1 cellular context compared by ENCODE assay signal in the genomic region with DNA sequence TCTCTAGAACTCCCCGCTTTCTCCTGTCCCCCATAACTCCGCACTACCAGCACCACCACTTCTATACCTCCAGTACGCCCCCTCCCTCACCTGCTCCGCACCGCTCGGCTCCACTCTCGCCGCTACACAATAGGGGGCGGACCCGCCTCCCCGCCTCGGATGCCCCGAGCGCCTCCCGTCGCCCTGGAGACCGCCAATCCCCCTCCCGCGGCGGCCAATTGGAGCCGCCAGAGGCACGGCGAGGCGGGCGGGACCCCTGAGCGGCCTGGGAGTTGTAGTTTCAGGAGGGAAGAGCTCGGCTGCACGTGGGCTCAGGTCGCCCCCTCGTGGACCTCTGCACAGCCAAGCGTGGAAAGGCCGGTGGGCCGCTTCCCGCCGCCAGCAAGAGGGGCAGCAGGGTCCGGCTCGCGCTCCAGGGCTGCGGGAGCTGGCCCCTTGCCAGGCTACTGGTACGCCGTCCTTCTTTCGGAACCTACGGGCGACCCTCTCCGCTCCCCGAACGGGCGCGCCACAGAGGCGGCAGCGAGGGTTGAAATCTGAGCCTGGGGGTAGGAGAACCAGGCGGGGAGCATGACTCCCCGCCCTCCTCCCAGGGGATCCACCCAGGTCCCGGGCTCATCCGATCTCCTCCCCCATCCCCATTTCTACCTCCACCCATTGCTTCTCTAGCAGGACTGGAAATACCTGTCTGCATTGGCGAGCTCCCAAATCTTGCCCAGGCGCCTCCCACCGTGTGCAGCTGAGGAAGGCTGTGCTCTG.
TF ChIP-seq lines count a peak whose summit lies in the region.

Gene IGSF9 (minus strand): TSS at position 131 of the 759 bp plus-strand sequence. CDS start 2,159 bp downstream, outside the sequence.

TF ChIP-seq in HepG2, 621 proteins besides CTCF, POLR2A, EP300 and RAD21 (continues in another document):
- TF ChIP-seq HCFC1 (IDR thresholded peaks at IDR 0.05; ENCODE audit: low read depth, low read length) (peak; percentile 61), DNMT3B (CRISPR knock-in tag; conservative IDR thresholded peaks at IDR 0.05) (no peak), NCOA5 (CRISPR knock-in tag; IDR thresholded peaks at IDR 0.05) (no peak), ELF1 (CRISPR knock-in tag; IDR thresholded peaks at IDR 0.05) (no peak), FOXC1 (CRISPR knock-in tag; IDR thresholded peaks at IDR 0.05; ENCODE audit: borderline replicate concordance) (no peak), ISL2 (CRISPR knock-in tag; IDR thresholded peaks at IDR 0.05) (no peak), ZNF569 (CRISPR knock-in tag; IDR thresholded peaks at IDR 0.05; ENCODE audit: borderline replicate concordance) (no peak), ZNF737 (CRISPR knock-in tag; IDR thresholded peaks at IDR 0.05; ENCODE audit: borderline replicate concordance) (no peak), TAF1 (CRISPR knock-in tag; IDR thresholded peaks at IDR 0.05) (no peak), ARNT2 (CRISPR knock-in tag; IDR thresholded peaks at IDR 0.05; ENCODE audit: low read depth) (0 out of 2 replicates have a peak, but pooled peaks have one; percentile 28), ZNF563 (CRISPR knock-in tag; IDR thresholded peaks at IDR 0.05) (0 out of 2 replicates have a peak, but pooled peaks have one; percentile 26), ARID4A (CRISPR knock-in tag; IDR thresholded peaks at IDR 0.05; ENCODE audit: borderline replicate concordance) (no peak), ZFAT (CRISPR knock-in tag; conservative IDR thresholded peaks at IDR 0.05) (no peak), DNMT1 (CRISPR knock-in tag; IDR thresholded peaks at IDR 0.05) (no peak), SNRNP70 (IDR thresholded peaks at IDR 0.05; ENCODE audit: low read depth, low read length) (no peak), TMF1 (CRISPR knock-in tag; IDR thresholded peaks at IDR 0.05; ENCODE audit: low read depth) (no peak), MED13 (CRISPR knock-in tag; IDR thresholded peaks at IDR 0.05) (no peak), ZNF784 (CRISPR knock-in tag; IDR thresholded peaks at IDR 0.05; ENCODE audit: borderline replicate concordance) (no peak), GLI4 (CRISPR knock-in tag; IDR thresholded peaks at IDR 0.05; ENCODE audit: borderline replicate concordance) (no peak), FOXM1 (CRISPR knock-in tag; IDR thresholded peaks at IDR 0.05) (no peak), ZNF790 (CRISPR knock-in tag; IDR thresholded peaks at IDR 0.05; ENCODE audit: borderline replicate concordance) (no peak), MYC (CRISPR knock-in tag; IDR thresholded peaks at IDR 0.05; ENCODE audit: borderline replicate concordance) (peak; percentile 62; the same call in 1 of the 2 replicates), ZFX (CRISPR knock-in tag; IDR thresholded peaks at IDR 0.05; ENCODE audit: low read depth) (peak; percentile 28; the same call in 1 of the 2 replicates), ZBTB21 (CRISPR knock-in tag; IDR thresholded peaks at IDR 0.05) (no peak), ZNF362 (CRISPR knock-in tag; IDR thresholded peaks at IDR 0.05; ENCODE audit: borderline replicate concordance) (no peak), KDM2A (CRISPR knock-in tag; IDR thresholded peaks at IDR 0.05; ENCODE audit: borderline replicate concordance, low read depth) (no peak), ZNF260 (CRISPR knock-in tag; IDR thresholded peaks at IDR 0.05; ENCODE audit: borderline replicate concordance, low read depth) (no peak), THAP11 (CRISPR knock-in tag; IDR thresholded peaks at IDR 0.05) (peak; percentile 98), ZNF574 (CRISPR knock-in tag; IDR thresholded peaks at IDR 0.05) (peak; percentile 46; the same call in 1 of the 2 replicates), ZNF879 (CRISPR knock-in tag; IDR thresholded peaks at IDR 0.05) (no peak), NR2F6 (IDR thresholded peaks at IDR 0.05) (no peak), NR2F6 (CRISPR knock-in tag; IDR thresholded peaks at IDR 0.05) (no peak), CBFB (CRISPR knock-in tag; IDR thresholded peaks at IDR 0.05) (no peak), SOX5 (CRISPR knock-in tag; IDR thresholded peaks at IDR 0.05; ENCODE audit: borderline replicate concordance) (no peak), PHF5A (CRISPR knock-in tag; IDR thresholded peaks at IDR 0.05; ENCODE audit: low read depth, unreplicated experiment) (no peak), PCBP1 (IDR thresholded peaks at IDR 0.05; ENCODE audit: borderline replicate concordance, low read depth, low read length) (no peak), FOXJ3 (CRISPR knock-in tag; IDR thresholded peaks at IDR 0.05; ENCODE audit: borderline replicate concordance) (no peak), ARID2 (CRISPR knock-in tag; IDR thresholded peaks at IDR 0.05; ENCODE audit: borderline replicate concordance) (no peak), FOXK1 (CRISPR knock-in tag; IDR thresholded peaks at IDR 0.05; ENCODE audit: borderline replicate concordance, low read depth) (no peak), MATR3 (CRISPR knock-in tag; IDR thresholded peaks at IDR 0.05) (no peak), ZEB1 (IDR thresholded peaks at IDR 0.05; ENCODE audit: insufficient replicate concordance, low read depth) (no peak), SP140L (CRISPR knock-in tag; IDR thresholded peaks at IDR 0.05; ENCODE audit: borderline replicate concordance) (no peak), ZNF143 (CRISPR knock-in tag; IDR thresholded peaks at IDR 0.05) (peak; percentile 92), KLF9 (CRISPR knock-in tag; IDR thresholded peaks at IDR 0.05; ENCODE audit: low read depth) (no peak), ZNF367 (CRISPR knock-in tag; IDR thresholded peaks at IDR 0.05; ENCODE audit: borderline replicate concordance) (no peak), ZNF710 (CRISPR knock-in tag; IDR thresholded peaks at IDR 0.05; ENCODE audit: borderline replicate concordance) (no peak), RFXANK (CRISPR knock-in tag; IDR thresholded peaks at IDR 0.05) (no peak), TBX3 (IDR thresholded peaks at IDR 0.05; ENCODE audit: borderline replicate concordance) (no peak), HES4 (CRISPR knock-in tag; IDR thresholded peaks at IDR 0.05; ENCODE audit: borderline replicate concordance) (no peak), ZNF124 (CRISPR knock-in tag; IDR thresholded peaks at IDR 0.05) (no peak)
- TF ChIP-seq, protein P1, sequence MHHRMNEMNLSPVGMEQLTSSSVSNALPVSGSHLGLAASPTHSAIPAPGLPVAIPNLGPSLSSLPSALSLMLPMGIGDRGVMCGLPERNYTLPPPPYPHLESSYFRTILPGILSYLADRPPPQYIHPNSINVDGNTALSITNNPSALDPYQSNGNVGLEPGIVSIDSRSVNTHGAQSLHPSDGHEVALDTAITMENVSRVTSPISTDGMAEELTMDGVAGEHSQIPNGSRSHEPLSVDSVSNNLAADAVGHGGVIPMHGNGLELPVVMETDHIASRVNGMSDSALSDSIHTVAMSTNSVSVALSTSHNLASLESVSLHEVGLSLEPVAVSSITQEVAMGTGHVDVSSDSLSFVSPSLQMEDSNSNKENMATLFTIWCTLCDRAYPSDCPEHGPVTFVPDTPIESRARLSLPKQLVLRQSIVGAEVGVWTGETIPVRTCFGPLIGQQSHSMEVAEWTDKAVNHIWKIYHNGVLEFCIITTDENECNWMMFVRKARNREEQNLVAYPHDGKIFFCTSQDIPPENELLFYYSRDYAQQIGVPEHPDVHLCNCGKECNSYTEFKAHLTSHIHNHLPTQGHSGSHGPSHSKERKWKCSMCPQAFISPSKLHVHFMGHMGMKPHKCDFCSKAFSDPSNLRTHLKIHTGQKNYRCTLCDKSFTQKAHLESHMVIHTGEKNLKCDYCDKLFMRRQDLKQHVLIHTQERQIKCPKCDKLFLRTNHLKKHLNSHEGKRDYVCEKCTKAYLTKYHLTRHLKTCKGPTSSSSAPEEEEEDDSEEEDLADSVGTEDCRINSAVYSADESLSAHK (CRISPR knock-in tag; IDR thresholded peaks at IDR 0.05; ENCODE audit: borderline replicate concordance): no peak
- TF ChIP-seq, protein P2, sequence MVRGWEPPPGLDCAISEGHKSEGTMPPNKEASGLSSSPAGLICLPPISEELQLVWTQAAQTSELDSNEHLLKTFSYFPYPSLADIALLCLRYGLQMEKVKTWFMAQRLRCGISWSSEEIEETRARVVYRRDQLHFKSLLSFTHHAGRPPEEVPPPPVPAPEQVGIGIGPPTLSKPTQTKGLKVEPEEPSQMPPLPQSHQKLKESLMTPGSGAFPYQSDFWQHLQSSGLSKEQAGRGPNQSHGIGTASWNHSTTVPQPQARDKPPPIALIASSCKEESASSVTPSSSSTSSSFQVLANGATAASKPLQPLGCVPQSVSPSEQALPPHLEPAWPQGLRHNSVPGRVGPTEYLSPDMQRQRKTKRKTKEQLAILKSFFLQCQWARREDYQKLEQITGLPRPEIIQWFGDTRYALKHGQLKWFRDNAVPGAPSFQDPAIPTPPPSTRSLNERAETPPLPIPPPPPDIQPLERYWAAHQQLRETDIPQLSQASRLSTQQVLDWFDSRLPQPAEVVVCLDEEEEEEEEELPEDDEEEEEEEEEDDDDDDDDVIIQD (CRISPR knock-in tag; IDR thresholded peaks at IDR 0.05; ENCODE audit: low read depth): no peak
- TF ChIP-seq, protein P3, sequence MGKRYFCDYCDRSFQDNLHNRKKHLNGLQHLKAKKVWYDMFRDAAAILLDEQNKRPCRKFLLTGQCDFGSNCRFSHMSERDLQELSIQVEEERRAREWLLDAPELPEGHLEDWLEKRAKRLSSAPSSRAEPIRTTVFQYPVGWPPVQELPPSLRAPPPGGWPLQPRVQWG (CRISPR knock-in tag; IDR thresholded peaks at IDR 0.05; ENCODE audit: borderline replicate concordance, low read depth): no peak
